ENCODE assay signal across 16 cellular contexts in the genomic region with DNA sequence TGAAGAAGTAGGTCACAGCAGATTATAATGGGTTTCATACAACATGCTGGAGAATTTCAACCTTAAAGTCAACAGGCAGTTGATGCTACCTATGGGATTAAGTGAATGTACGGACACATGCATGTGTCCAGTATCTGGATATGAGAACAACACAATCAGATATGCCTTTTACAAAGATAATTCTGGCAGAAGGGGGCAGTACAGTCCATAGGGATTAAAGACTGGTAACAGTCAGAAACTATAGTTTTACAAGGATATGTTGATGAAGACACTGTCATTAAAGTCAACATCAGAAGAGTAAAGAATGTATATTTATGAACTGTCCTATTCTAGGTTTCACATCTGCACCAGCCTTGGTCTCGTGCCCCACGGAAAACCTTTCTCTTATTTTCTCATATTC. TPM values are rescaled to one million over a fixed set of nuclear protein-coding genes. Genes with fewer than 3 reads are reported as not detected.
DNase-seq lines count a peak whose midpoint lies in the region; ATAC-seq, FAIRE-seq and TF ChIP-seq lines count a peak whose summit lies in the region.
"Had no signal": no experiment of that assay in that cellular context is flagged by ENCODE, and none has a peak within 500 bp of the region (broad histone marks: within the 10 kb centered on the region; RNA-seq: fewer than 3 reads in every experiment).

No MANE protein-coding gene starts in this region.

- no peak overlapping the region for H3K4me2 ChIP-seq in A549

- H3K36me3 Mint-ChIP-seq in natural killer cell, result peaks cover 23% of the 10 kb centered on the region

- TF ChIP-seq CTCF in A549 (IDR thresholded peaks at IDR 0.05) (peak; percentile 23; the same call in 2 of the 3 replicates), foreskin keratinocyte (conservative IDR thresholded peaks at IDR 0.05) (peak; percentile 50), natural killer cell (IDR thresholded peaks at IDR 0.05) (no peak)

- POLR2A ChIA-PET in A549 (lab: Yijun Ruan, JAX), result no interaction called here

- no peaks in the 10 kb centered on the region for H3K9me3 ChIP-seq in A549
- H3K9me3 ChIP-seq: gastroesophageal sphincter had no signal

- TF ChIP-seq EP300 in A549 (IDR thresholded peaks at IDR 0.05), result no peak

- intact Hi-C loops in natural killer cell (cut with micrococcal nuclease), result no loop called here

- DNase-seq in A549 (ENCODE audit: low read depth in 1 of 2, low spot score in 1 of 2) (peak in 1 of 2 experiments; percentile 20), HCEC 1CT (peak; percentile 36), SW480 (ENCODE audit: low spot score) (peak; percentile 15), foreskin keratinocyte (no peak), MV-4-11 (lab: John Stamatoyannopoulos, UW) (no peak), NCI-H2227 (lab: John Stamatoyannopoulos, UW; ENCODE audit: unreplicated experiment) (no peak), natural killer cell (no peak)
- DNase-seq: activated T-cell treated with anti-CD3 and anti-CD28 coated beads, Interleukin-2, amount 50 U/mL, for 48 hours; NCI-H1694; posterior cingulate gyrus; stimulated activated CD4-positive, alpha-beta T cell treated with anti-CD3 and anti-CD28 coated beads, Interleukin-4, amount 100 ng/mL, for 1 hour; WERI-Rb-1 had no signal

- H3K4me1 ChIP-seq in A549, result no peaks in the 10 kb centered on the region
- no peaks in the 10 kb centered on the region for H3K4me1 ChIP-seq in foreskin keratinocyte
- H3K4me1 ChIP-seq: gastroesophageal sphincter had no signal

- WGBS in A549 (ENCODE audit: missing lambda C conversion rate), result 91% methylated on average over 3 of the region's 3 CpGs

- H3K9me3 Mint-ChIP-seq in natural killer cell, result no peaks in the 10 kb centered on the region

- TF ChIP-seq RAD21 in A549 (conservative IDR thresholded peaks at IDR 0.05 in 1 of 2, IDR thresholded peaks at IDR 0.05 in 1 of 2), result peak in 1 of 2 experiments; percentile 39; a peak in 1 of 5 replicates

- H3K27me3 Mint-ChIP-seq in natural killer cell (ENCODE audit: low read depth in 2 of 2), result no peaks in the 10 kb centered on the region

- TF ChIP-seq POLR2A in A549 (IDR thresholded peaks at IDR 0.05; ENCODE audit: low read length), result no peak

- H3K27me3 ChIP-seq in foreskin keratinocyte, result no peaks in the 10 kb centered on the region
- H3K27me3 ChIP-seq: gastroesophageal sphincter had no signal

- ATAC-seq in A549, result peak in 1 of 2 experiments; percentile 66; a peak in 3 of 6 replicates
- ATAC-seq in foreskin keratinocyte, result no peak
- ATAC-seq in natural killer cell, result no peak
- no peak for ATAC-seq in HG03378 (IDR thresholded peaks at IDR 0.05; ENCODE audit: unreplicated experiment)
- ATAC-seq: gastroesophageal sphincter had no signal

- H3K27ac Mint-ChIP-seq in natural killer cell, result no peak overlapping the region

- H3K4me3 ChIP-seq in A549, result no peak overlapping the region
- H3K4me3 ChIP-seq: gastroesophageal sphincter had no signal

- CTCF ChIA-PET in A549 (lab: Yijun Ruan, JAX), result no interaction called here

- no peak overlapping the region for H3K4me3 Mint-ChIP-seq in natural killer cell
- H3K4me3 Mint-ChIP-seq: CD14-positive monocyte had no signal

- no peaks in the 10 kb centered on the region for H3K4me1 Mint-ChIP-seq in natural killer cell
- H3K4me1 Mint-ChIP-seq: CD14-positive monocyte had no signal

- H3K27ac ChIP-seq in A549 (no peak overlapping the region), foreskin keratinocyte (no peak overlapping the region)
- H3K27ac ChIP-seq: gastroesophageal sphincter, WERI-Rb-1 had no signal

- no peak for FAIRE-seq in A549 (lab: Jason Lieb, UNC)
- FAIRE-seq: GM12891 had no signal

TF ChIP-seq in A549, 52 proteins besides CTCF, POLR2A, EP300 and RAD21:
- no peak for TF ChIP-seq KDM1A (IDR thresholded peaks at IDR 0.05; ENCODE audit: low read depth)
- TF ChIP-seq CEBPB (IDR thresholded peaks at IDR 0.05), result no peak
- no peak for TF ChIP-seq NFE2L2 (conservative IDR thresholded peaks at IDR 0.05; ENCODE audit: low read length)
- TF ChIP-seq CBX2 (IDR thresholded peaks at IDR 0.05; ENCODE audit: borderline replicate concordance, low read depth), result no peak
- no peak for TF ChIP-seq HOXB13 (CRISPR knock-in tag; IDR thresholded peaks at IDR 0.05; ENCODE audit: low read depth)
- TF ChIP-seq ATOH8 (CRISPR knock-in tag; IDR thresholded peaks at IDR 0.05; ENCODE audit: low read depth), result no peak

RNA-seq across cellular contexts. Expression of gene ANKMY2, which starts 41.5 kb away (rescaled TPM):
- 24.2 and 26.1 TPM in 2 replicates for polyA plus RNA-seq in A549 (2011; rRNA removed)
- polyA plus RNA-seq in A549 (2012; cell fraction: cytosol; rRNA removed), result 7.3 and 7.4 TPM in 2 replicates
- polyA plus RNA-seq in A549 (2012; cell fraction: nucleus; rRNA removed), result 6.4 and 8.8 TPM in 2 replicates
- 13.3 to 15.3 TPM (median 14.3 TPM) in 3 replicates for polyA plus RNA-seq in A549 (2017; fragmentation: RNase III; extraction: RNeasy Plus Mini Kit Qiagen cat#74134 plus additional on column Dnase treatment)
- 12.3 and 14.6 TPM in 2 replicates for polyA minus RNA-seq in A549 (2011; rRNA and poly(A)+ RNA removed)
- total RNA-seq in foreskin keratinocyte, result 10.1 and 10.2 TPM in 2 replicates
- polyA plus RNA-seq in foreskin keratinocyte, result 5.3 and 5.4 TPM in 2 replicates
- 10 to 100 TPM; 15.5 to 21.4 (median 19.4) TPM for total RNA-seq in natural killer cell

RNA-seq across cellular contexts. Expression of gene BZW2, which starts 41.9 kb away (rescaled TPM):
- polyA plus RNA-seq in A549 (2011; rRNA removed) (101 and 108 TPM in 2 replicates), A549 (2017; fragmentation: RNase III; extraction: RNeasy Plus Mini Kit Qiagen cat#74134 plus additional on column Dnase treatment) (72.4 to 83.4 TPM (median 76.5 TPM) in 3 replicates), foreskin keratinocyte (53.1 and 66.9 TPM in 2 replicates)
- 74.4 and 76.6 TPM in 2 replicates for polyA plus RNA-seq in A549 (2012; cell fraction: cytosol; rRNA removed)
- polyA plus RNA-seq in A549 (2012; cell fraction: nucleus; rRNA removed), result 33.3 and 37.6 TPM in 2 replicates
- polyA minus RNA-seq in A549 (2011; rRNA and poly(A)+ RNA removed), result 51.0 and 63.8 TPM in 2 replicates
- total RNA-seq in foreskin keratinocyte (67.4 and 72.8 TPM in 2 replicates), natural killer cell (10 to 100 TPM; 15.3 to 21.0 (median 19.9) TPM)

Comparison
In these comparisons a context has a peak if more than half of its experiments do, and no peak if none do; other contexts are left out.
1. DNase-seq: peak in HCEC 1CT (single experiment) and SW480 (single experiment); none in foreskin keratinocyte (0 of 2), MV-4-11 (single experiment), NCI-H2227 (single experiment) and natural killer cell (single experiment).